ENCODE assay signal across 8 cellular contexts in genomic region chr10:16843252-16843870, GRCh38. TPM values are rescaled to one million over a fixed set of nuclear protein-coding genes. Genes with fewer than 3 reads are reported as not detected.
DNase-seq lines count a peak whose midpoint lies in the region; ATAC-seq and TF ChIP-seq lines count a peak whose summit lies in the region.

No MANE protein-coding gene starts in this region.

- ATAC-seq in HG03565 (IDR thresholded peaks at IDR 0.05; ENCODE audit: unreplicated experiment), result peak; percentile 75
- peak; percentile 88 for ATAC-seq in Panc1
- ATAC-seq in mucosa of descending colon, result peak; percentile 68
- ATAC-seq in GM18505 (IDR thresholded peaks at IDR 0.05; ENCODE audit: unreplicated experiment), result no peak

- H3K4me1 ChIP-seq in Panc1 (ENCODE audit: control insufficient read depth, insufficient read depth, low read length), result peaks cover 9% of the 10 kb centered on the region
- H3K4me1 ChIP-seq in endodermal cell (ENCODE audit: control insufficient read depth, insufficient read depth, low read length), result no peaks in the 10 kb centered on the region
- H3K4me1 ChIP-seq in mucosa of descending colon (ENCODE audit: low read depth), result no peaks in the 10 kb centered on the region

- H3K4me3 ChIP-seq in Panc1 (ENCODE audit: low read depth in 2 of 2, low read length in 2 of 2) (no peak overlapping the region), endodermal cell (ENCODE audit: low read length) (no peak overlapping the region), mucosa of descending colon (no peak overlapping the region)

- H3K36me3 Mint-ChIP-seq in endodermal cell (ENCODE audit: low read depth), result no peaks in the 10 kb centered on the region

- H3K9me3 ChIP-seq in Panc1 (ENCODE audit: control insufficient read depth, insufficient read depth, low read depth, low read length) (no peaks in the 10 kb centered on the region), endodermal cell (ENCODE audit: control insufficient read depth, low read length) (no peaks in the 10 kb centered on the region), mucosa of descending colon (no peaks in the 10 kb centered on the region)

- WGBS in endodermal cell (ENCODE audit: insufficient coverage in 1 of 2, insufficient read length in 1 of 2), 2 experiments, result 27 to 29% methylated on average over 1 of the region's 1 CpG

- H3K4me1 Mint-ChIP-seq in endodermal cell, result no peaks in the 10 kb centered on the region

- intact Hi-C loops in Panc1 (cut with micrococcal nuclease; ENCODE audit: unreplicated experiment), result loop anchor here (5.0 to 10.0 kb wide), 3 partner anchors 49 to 414 kb away; no protein-coding TSS in a partner anchor
- intact Hi-C loops in mucosa of descending colon (cut with DNase I, micrococcal nuclease), result loop anchor here (5.0 to 10.0 kb wide), 2 partner anchors 411 to 414 kb away; no protein-coding TSS in a partner anchor

- BruUV-seq in Panc1 (replicated peaks; lab: Mats Ljungman, UMichigan), result no TSS peak

- TF ChIP-seq POLR2A in GM18505 (IDR thresholded peaks at IDR 0.05; ENCODE audit: borderline replicate concordance, extremely low read depth, insufficient read depth, insufficient read length), result no peak

- H3K36me3 ChIP-seq in Panc1 (ENCODE audit: control insufficient read depth, insufficient read depth, low read length) (no peaks in the 10 kb centered on the region), endodermal cell (ENCODE audit: control insufficient read depth, insufficient read depth, low read length) (no peaks in the 10 kb centered on the region), mucosa of descending colon (ENCODE audit: low read depth) (no peaks in the 10 kb centered on the region)

- in situ Hi-C loops in Panc1 (cut with HindIII; ENCODE audit: low pct_unique_long_range_greater_than_20kb, low sequenced_read_pairs), result no loop called here

- POLR2A ChIA-PET in Panc1 (lab: Charles Lee), result no interaction called here

- H3K4me3 Mint-ChIP-seq in endodermal cell, result no peak overlapping the region

- peak; percentile 42 for DNase-seq in GDM1 (lab: John Stamatoyannopoulos, UW)
- peak; percentile 54 for DNase-seq in Panc1 (ENCODE audit: low read depth, low spot score)
- DNase-seq in endodermal cell, result no peak
- DNase-seq in mucosa of descending colon, result peak in 1 of 3 donors; percentile 19
- no peak for DNase-seq in stimulated activated CD4-positive, alpha-beta T cell treated with anti-CD3 and anti-CD28 coated beads, Interleukin-2, amount 100 ng/mL, for 24 hours

- no peaks in the 10 kb centered on the region for H3K27me3 Mint-ChIP-seq in endodermal cell (ENCODE audit: insufficient read depth)

- H3K9ac ChIP-seq in endodermal cell (ENCODE audit: extremely low read depth, low read length, poor library complexity, severe bottlenecking), result no peak overlapping the region

- TF ChIP-seq CTCF in 22Rv1 (IDR thresholded peaks at IDR 0.05) (peak; percentile 67), Panc1 (IDR thresholded peaks at IDR 0.05) (peak; percentile 43; the same call in 1 of the 2 replicates), endodermal cell (conservative IDR thresholded peaks at IDR 0.05) (peak; percentile 81), mucosa of descending colon (IDR thresholded peaks at IDR 0.05) (no peak)

- CTCF ChIA-PET in Panc1 (lab: Charles Lee), result no interaction called here

- H3K27ac ChIP-seq in 22Rv1, result no peak overlapping the region
- peak overlapping the region; percentile 75 for H3K27ac ChIP-seq in Panc1 (ENCODE audit: low read length)
- no peak overlapping the region for H3K27ac ChIP-seq in endodermal cell (ENCODE audit: low read depth, low read length)

- H3K27me3 ChIP-seq in Panc1 (ENCODE audit: control insufficient read depth, insufficient read depth, low read length) (no peaks in the 10 kb centered on the region), endodermal cell (ENCODE audit: control insufficient read depth, insufficient read depth, low read length, poor library complexity, severe bottlenecking) (no peaks in the 10 kb centered on the region)

- H3K9me3 Mint-ChIP-seq in endodermal cell, result no peaks in the 10 kb centered on the region

- no peak overlapping the region for H3K27ac Mint-ChIP-seq in endodermal cell

RNA-seq across cellular contexts. Expression of gene RSU1, which starts 26.1 kb away (rescaled TPM):
- total RNA-seq in Panc1 (2021; ENCODE audit: unreplicated experiment), result 55.6 TPM
- 69.7 TPM for polyA plus RNA-seq in Panc1 (2012; ENCODE audit: insufficient read length)
- 10 to 100 TPM; 39.5 to 46.4 TPM for total RNA-seq in endodermal cell
- polyA plus RNA-seq in endodermal cell (2013, experiment 1 of 2), result 45.8 TPM
- polyA plus RNA-seq in endodermal cell (2013, experiment 2 of 2), result 40.9 TPM
- total RNA-seq in mucosa of descending colon, result 10 to 100 TPM; 67.2 to 94.8 (median 74.1) TPM

Comparison
In these comparisons a context has a peak if more than half of its experiments do, and no peak if none do; other contexts are left out.
1. DNase-seq: peak in GDM1 (single experiment) and Panc1 (single experiment); none in endodermal cell (single experiment) and stimulated activated CD4-positive, alpha-beta T cell treated with anti-CD3 and anti-CD28 coated beads, Interleukin-2, amount 100 ng/mL, for 24 hours (0 of 2).